Comparison of ENCODE assay signal across 9 cellular contexts in the genomic region with DNA sequence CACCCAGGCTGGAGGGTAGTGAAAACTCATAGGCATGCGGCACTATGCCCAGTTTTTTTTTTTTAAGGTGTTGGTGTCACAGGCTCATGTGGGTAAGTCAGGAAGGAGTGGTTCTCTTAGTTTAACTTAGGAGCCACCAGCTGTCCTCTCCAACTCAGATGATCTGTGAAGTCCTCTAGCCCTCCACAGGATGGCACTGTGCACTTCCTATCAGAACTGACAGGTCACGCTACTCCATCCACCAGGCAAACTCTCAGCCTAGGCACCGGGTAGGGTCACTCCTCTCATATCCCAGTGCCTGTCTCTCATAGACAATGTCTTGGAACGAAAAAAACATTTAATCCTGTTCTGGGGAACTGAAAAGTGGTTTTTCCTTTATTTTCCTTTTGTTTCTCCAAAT. TPM values are rescaled to one million over a fixed set of nuclear protein-coding genes. Genes with fewer than 3 reads are reported as not detected.
DNase-seq lines count a peak whose midpoint lies in the region; ATAC-seq, FAIRE-seq and TF ChIP-seq lines count a peak whose summit lies in the region.
"Had no signal": no experiment of that assay in that cellular context is flagged by ENCODE, and none has a peak within 500 bp of the region (broad histone marks: within the 10 kb centered on the region; RNA-seq: fewer than 3 reads in every experiment).

No MANE protein-coding gene starts in this region.

- no peak for DNase-seq in BJ (ENCODE audit: low read depth)
- peak; percentile 26 for DNase-seq in H54 (ENCODE audit: insufficient read length, low spot score)
- peak; percentile 44 for DNase-seq in SK-N-SH
- peak; percentile 30 for DNase-seq in kidney tubule cell (ENCODE audit: low spot score)
- DNase-seq in superior temporal gyrus (ENCODE audit: extremely low spot score), result peak; percentile 82
- no peak for DNase-seq in mesothelial cell of epicardium (ENCODE audit: low spot score in 2 of 2, unreplicated experiment in 2 of 2)
- DNase-seq: upper lobe of left lung had no signal

- peaks cover 94% of the 10 kb centered on the region for H3K79me2 ChIP-seq in SK-N-SH (ENCODE audit: insufficient read depth)

- H3K4me3 Mint-ChIP-seq in brain (no peak overlapping the region), mesothelial cell of epicardium (no peak overlapping the region)

- peak; percentile 70 for TF ChIP-seq RAD21 in SK-N-SH (IDR thresholded peaks at IDR 0.05; ENCODE audit: low read length)

- FAIRE-seq in H54 (lab: Jason Lieb, UNC), result no peak

- CTCF ChIA-PET in BJ (lab: Yijun Ruan, JAX) (interaction anchor here (0.7 to 2.0 kb wide), 9 partner anchors 13 to 241 kb away, joined by 3 to 8 read pairs (median 3); no protein-coding TSS in a partner anchor), SK-N-SH (lab: Yijun Ruan, JAX) (interaction anchor here (0.6 to 3.8 kb wide), 17 partner anchors 10 to 242 kb away, joined by 3 to 29 read pairs (median 7); no protein-coding TSS in a partner anchor)

- no peak overlapping the region for H2AFZ ChIP-seq in SK-N-SH (ENCODE audit: low read depth)

- peak overlapping the region in 1 of 5 experiments; percentile 16 for H3K27ac Mint-ChIP-seq in brain
- H3K27ac Mint-ChIP-seq in mesothelial cell of epicardium, result no peak overlapping the region

- 87% methylated on average over 4 of the region's 4 CpGs for WGBS in SK-N-SH (ENCODE audit: low lambda C conversion rate)

- no peaks in the 10 kb centered on the region for H3K27me3 ChIP-seq in BJ (ENCODE audit: control insufficient read depth, insufficient read depth, low read length)
- no peaks in the 10 kb centered on the region for H3K27me3 ChIP-seq in SK-N-SH (ENCODE audit: insufficient read depth)
- H3K27me3 ChIP-seq: upper lobe of left lung had no signal

- TF ChIP-seq CTCF in BJ (IDR thresholded peaks at IDR 0.05; ENCODE audit: insufficient read depth, low read depth, low read length), result peak; percentile 50
- TF ChIP-seq CTCF in SK-N-SH (IDR thresholded peaks at IDR 0.05), result peak; percentile 53
- TF ChIP-seq CTCF in brain (conservative IDR thresholded peaks at IDR 0.05), result peak; percentile 37 to 61
- TF ChIP-seq CTCF in mesothelial cell of epicardium (IDR thresholded peaks at IDR 0.05; ENCODE audit: unreplicated experiment), result no peak

- no peaks in the 10 kb centered on the region for H3K4me1 ChIP-seq in SK-N-SH (ENCODE audit: control insufficient read depth in 1 of 2, insufficient read depth in 2 of 2, low read depth in 1 of 2, low read length in 1 of 2)
- H3K4me1 ChIP-seq: upper lobe of left lung had no signal

- TF ChIP-seq EP300 in SK-N-SH (IDR thresholded peaks at IDR 0.05; ENCODE audit: borderline replicate concordance in 1 of 2, low read depth in 1 of 2, low read length in 1 of 2), result no peak

- H3K4me2 ChIP-seq in SK-N-SH, result no peak overlapping the region

- H4K20me1 ChIP-seq in SK-N-SH (ENCODE audit: insufficient read depth), result peaks cover 39% of the 10 kb centered on the region

- no peak overlapping the region for H3K27ac ChIP-seq in SK-N-SH (ENCODE audit: low read depth in 2 of 2, low read length in 1 of 2)
- H3K27ac ChIP-seq: upper lobe of left lung had no signal

- H3K4me3 ChIP-seq in BJ (ENCODE audit: low read depth, low read length) (no peak overlapping the region), SK-N-SH (ENCODE audit: low read depth in 2 of 2, low read length in 1 of 2) (no peak overlapping the region)
- H3K4me3 ChIP-seq: upper lobe of left lung had no signal

- no peak for ATAC-seq in GM21737 (IDR thresholded peaks at IDR 0.05; ENCODE audit: unreplicated experiment)

- H3F3A ChIP-seq in SK-N-SH (replicated peaks; ENCODE audit: insufficient read depth), result no peaks in the 10 kb centered on the region

- peaks cover 13% of the 10 kb centered on the region for H3K36me3 ChIP-seq in BJ (ENCODE audit: control insufficient read depth, insufficient read depth, low read length)
- peaks cover 61 to 69% of the 10 kb centered on the region in 2 experiments for H3K36me3 ChIP-seq in SK-N-SH (replicated peaks in 1 of 2; ENCODE audit: control insufficient read depth in 1 of 2, insufficient read depth in 2 of 2, low read length in 1 of 2)

- peaks cover 74% of the 10 kb centered on the region for H3K36me3 Mint-ChIP-seq in brain
- H3K36me3 Mint-ChIP-seq in mesothelial cell of epicardium, result peaks cover 36% of the 10 kb centered on the region

- no peaks in the 10 kb centered on the region for H3K9me3 ChIP-seq in SK-N-SH
- H3K9me3 ChIP-seq: upper lobe of left lung had no signal

- H3K9ac ChIP-seq in SK-N-SH, result no peak overlapping the region

- no peaks in the 10 kb centered on the region for H3K9me3 Mint-ChIP-seq in brain
- no peaks in the 10 kb centered on the region for H3K9me3 Mint-ChIP-seq in mesothelial cell of epicardium

- no peaks in the 10 kb centered on the region for H3K9me2 ChIP-seq in SK-N-SH

- POLR2A ChIA-PET in BJ (lab: Charles Lee), result no interaction called here
- POLR2A ChIA-PET in SK-N-SH (lab: Yijun Ruan, JAX), result no interaction called here

- H3K4me1 Mint-ChIP-seq in brain (no peaks in the 10 kb centered on the region), mesothelial cell of epicardium (no peaks in the 10 kb centered on the region)

- no peaks in the 10 kb centered on the region for H3K27me3 Mint-ChIP-seq in brain
- no peaks in the 10 kb centered on the region for H3K27me3 Mint-ChIP-seq in mesothelial cell of epicardium (ENCODE audit: low read depth)

- TF ChIP-seq POLR2A in H54 (IDR thresholded peaks at IDR 0.05; ENCODE audit: low read depth, low read length), result no peak

TF ChIP-seq in SK-N-SH, 30 proteins besides CTCF, POLR2A, EP300 and RAD21:
- TF ChIP-seq MXI1 (IDR thresholded peaks at IDR 0.05; ENCODE audit: low read depth, low read length) (no peak), SMC3 (IDR thresholded peaks at IDR 0.05; ENCODE audit: low read depth, low read length) (peak; percentile 47)

RNA-seq across cellular contexts. Expression of a gene that starts 16.5 kb away (rescaled TPM):
- polyA plus RNA-seq in BJ (2011; rRNA removed) (65.1 and 67.0 TPM in 2 replicates), SK-N-SH (2012; rRNA removed) (82.5 and 104 TPM in 2 replicates), brain (ENCODE audit: insufficient read depth, low read depth, low replicate concordance) (88.6 TPM)
- polyA minus RNA-seq in BJ (2011; rRNA and poly(A)+ RNA removed), result 28.2 and 34.5 TPM in 2 replicates
- 94.9 and 110 TPM in 2 replicates for polyA plus RNA-seq in SK-N-SH (2012; cell fraction: cytosol; rRNA removed)
- polyA plus RNA-seq in SK-N-SH (2012; cell fraction: nucleus; rRNA removed), result 54.4 and 105 TPM in 2 replicates
- total RNA-seq in mesothelial cell of epicardium, result 155 to 171 TPM (median 163 TPM) in 3 replicates

RNA-seq across cellular contexts. Expression of a gene that starts 46.4 kb away (rescaled TPM):
- polyA plus RNA-seq in BJ (2011; rRNA removed) (12.8 and 13.7 TPM in 2 replicates), SK-N-SH (2012; rRNA removed) (16.2 and 23.6 TPM in 2 replicates), brain (ENCODE audit: insufficient read depth, low read depth, low replicate concordance) (10.6 TPM)
- 3.3 and 5.3 TPM in 2 replicates for polyA minus RNA-seq in BJ (2011; rRNA and poly(A)+ RNA removed)
- 15.9 and 26.1 TPM in 2 replicates for polyA plus RNA-seq in SK-N-SH (2012; cell fraction: cytosol; rRNA removed)
- polyA plus RNA-seq in SK-N-SH (2012; cell fraction: nucleus; rRNA removed), result 15.9 and 37.1 TPM in 2 replicates
- 1.3 to 1.9 TPM (median 1.5 TPM) in 3 replicates for total RNA-seq in mesothelial cell of epicardium

Comparison
In these comparisons a context has a peak if more than half of its experiments do, and no peak if none do; other contexts are left out.
1. DNase-seq: peak in H54 (single experiment), SK-N-SH (single experiment), kidney tubule cell (single experiment) and superior temporal gyrus (single experiment); none in BJ (single experiment) and mesothelial cell of epicardium (0 of 2).